ENCODE assay signal across 14 cellular contexts in the genomic region with DNA sequence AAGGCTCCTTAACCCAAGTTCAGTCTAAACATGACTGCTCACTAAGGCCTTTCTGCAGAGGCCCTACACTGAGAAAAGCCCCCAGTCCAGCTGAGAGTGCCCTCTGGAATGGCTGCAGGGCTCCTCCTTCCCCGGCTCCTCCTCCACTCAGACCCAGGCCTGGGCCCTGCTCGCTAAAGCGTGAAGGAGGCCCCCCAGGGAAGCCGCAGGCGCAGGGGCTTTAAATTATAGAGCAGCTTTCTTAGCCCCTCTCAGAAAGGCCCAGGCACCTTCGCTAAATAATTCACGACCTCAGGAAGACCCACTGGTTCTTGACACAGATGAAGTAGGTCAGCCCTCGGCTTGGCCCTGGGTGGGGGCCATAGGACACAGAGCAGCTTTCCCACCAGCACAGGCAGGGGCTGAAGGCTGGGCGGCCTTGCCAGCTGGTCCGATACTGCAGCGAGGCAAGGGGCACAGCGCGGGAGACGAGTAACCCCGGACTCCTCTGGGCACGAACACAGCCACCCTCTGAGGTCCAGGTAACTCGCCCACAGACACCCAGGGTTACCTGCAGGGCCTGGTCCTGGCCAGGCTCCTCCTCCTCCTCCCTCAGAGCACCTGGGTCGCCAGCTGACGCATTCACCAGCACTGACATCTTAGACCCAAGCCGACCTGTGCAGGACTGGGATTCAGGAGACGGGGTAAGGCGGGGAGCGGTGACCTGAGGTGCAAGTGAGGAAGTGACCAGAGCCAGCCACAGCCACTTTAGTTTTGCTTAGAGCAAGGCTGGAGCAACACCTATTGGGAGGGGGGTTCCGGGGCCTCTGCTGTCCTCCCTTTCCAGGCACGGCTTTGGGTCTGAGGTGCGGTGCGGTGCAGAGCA. TPM values are rescaled to one million over a fixed set of nuclear protein-coding genes. Genes with fewer than 3 reads are reported as not detected.
"Had no signal": no experiment of that assay in that cellular context is flagged by ENCODE, and none has a peak within 500 bp of the region (broad histone marks: within the 10 kb centered on the region; RNA-seq: fewer than 3 reads in every experiment).

No MANE protein-coding gene starts in this region.

- H3K9me3 ChIP-seq: heart right ventricle, right lobe of liver, suprapubic skin had no signal

- H3K27me3 ChIP-seq: heart right ventricle, right lobe of liver, suprapubic skin had no signal

- ATAC-seq: activated CD4-positive, CD25-positive, alpha-beta regulatory T cell treated with anti-CD3 and anti-CD28 coated beads, Interleukin-2, amount 50 U/mL, for 24 hours; right lobe of liver had no signal

- DNase-seq: activated gamma-delta T cell; activated naive CD8-positive, alpha-beta T cell treated with anti-CD3 and anti-CD28 coated beads, Interleukin-2, amount 10 ng/mL, durations not matched to agents 7 days and 5 days; activated T-cell treated with anti-CD3 and anti-CD28 coated beads, Interleukin-2, amount 50 U/mL, for 1 hour; anterior cingulate cortex; foreskin melanocyte; heart right ventricle; mesendoderm; right lobe of liver; stimulated activated CD4-positive, alpha-beta T cell treated with anti-CD3 and anti-CD28 coated beads, Interleukin-12 subunit alpha, Interleukin-12 subunit beta, amount 100 ng/mL, for 4 hours; stimulated activated naive CD4-positive, alpha-beta T cell; T-helper 2 cell had no signal

- H3K4me1 ChIP-seq: right lobe of liver, suprapubic skin had no signal

- H3K4me3 ChIP-seq: heart right ventricle, right lobe of liver, suprapubic skin had no signal

- H3K27ac ChIP-seq: right lobe of liver, suprapubic skin had no signal

- H3K36me3 ChIP-seq: right lobe of liver, suprapubic skin had no signal

RNA-seq across cellular contexts. Expression of gene RBPMS2, which starts 36.9 kb away (rescaled TPM):
- total RNA-seq: activated naive CD8-positive, alpha-beta T cell treated with anti-CD3 and anti-CD28 coated beads, Interleukin-2, amount 10 ng/mL, durations not matched to agents 7 days and 5 days had no signal
- polyA plus RNA-seq: keratinocyte had no signal
